Comparison of ENCODE assay signal across 1 cellular context in the genomic region with DNA sequence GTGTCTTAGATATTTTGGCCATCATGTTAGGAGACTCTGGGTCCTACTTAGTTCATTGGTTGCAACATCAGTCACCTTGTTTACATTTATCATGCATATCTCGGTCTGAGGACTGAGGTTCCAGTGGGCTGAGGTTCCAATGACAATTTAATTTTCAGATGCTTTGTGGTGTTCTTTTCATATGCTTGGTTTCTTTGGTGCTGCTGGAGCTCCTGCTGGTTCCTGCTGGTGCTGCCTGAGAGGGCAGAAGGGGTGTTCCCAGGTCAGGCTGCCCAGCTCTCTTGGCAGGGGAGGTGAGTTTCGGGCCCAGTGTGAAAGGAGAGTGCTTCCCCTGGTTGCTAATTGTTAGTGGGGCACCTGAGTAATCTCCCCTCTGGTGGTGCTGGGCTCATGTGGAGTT.
TF ChIP-seq lines count a peak whose summit lies in the region.

No MANE protein-coding gene starts in this region.

TF ChIP-seq in HepG2, 621 proteins besides CTCF, POLR2A, EP300 and RAD21:
- TF ChIP-seq FOXA3 (CRISPR knock-in tag; IDR thresholded peaks at IDR 0.05) (peak; percentile 7; the same call in 1 of the 2 replicates), LCORL (IDR thresholded peaks at IDR 0.05) (no peak), LCORL (CRISPR knock-in tag; IDR thresholded peaks at IDR 0.05) (no peak), SOX6 (IDR thresholded peaks at IDR 0.05) (no peak), SOX6 (CRISPR knock-in tag; IDR thresholded peaks at IDR 0.05) (no peak)
